Comparison of ENCODE assay signal across 8 cellular contexts in the genomic region with DNA sequence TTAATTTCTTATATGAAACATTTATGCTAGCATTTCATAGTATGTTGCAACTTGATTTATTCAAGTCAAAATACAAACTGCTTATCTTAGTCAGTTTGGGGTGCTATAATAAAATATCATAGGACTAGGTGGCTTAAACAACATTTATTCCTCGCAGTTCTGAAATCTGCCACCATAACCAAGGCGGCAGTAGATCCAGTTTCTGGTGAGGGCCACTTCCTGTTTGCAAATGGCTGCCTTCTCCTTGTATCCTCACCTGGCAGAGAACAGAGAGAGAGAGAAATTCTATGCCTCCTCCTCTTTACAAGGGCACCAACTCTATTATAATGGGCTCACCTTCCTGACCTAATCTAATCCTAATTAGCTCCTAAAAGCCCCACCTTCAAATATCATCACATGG.
DNase-seq lines count a peak whose midpoint lies in the region; ATAC-seq, FAIRE-seq and TF ChIP-seq lines count a peak whose summit lies in the region.

No MANE protein-coding gene starts in this region.

- H3K4me1 Mint-ChIP-seq in CD8-positive, alpha-beta T cell (ENCODE audit: low read depth) = no peaks in the 10 kb centered on the region

- 95 to 100% methylated on average over 2 of the region's 2 CpGs for WGBS in gastroesophageal sphincter (ENCODE audit: low coverage in 1 of 2), 2 donors

- no peak for FAIRE-seq in bronchial epithelial cell (lab: Jason Lieb, UNC)

- CTCF ChIA-PET in CD8-positive, alpha-beta T cell (lab: Charles Lee) = no interaction called here

- H3K9me3 ChIP-seq in CD8-positive, alpha-beta T cell (ENCODE audit: low read length) = no peaks in the 10 kb centered on the region
- H3K9me3 ChIP-seq in gastroesophageal sphincter = no peaks in the 10 kb centered on the region

- no peak for TF ChIP-seq POLR2A in gastroesophageal sphincter (IDR thresholded peaks at IDR 0.05)

- ATAC-seq in CD8-positive, alpha-beta T cell = peak; percentile 54
- ATAC-seq in GM19351 (IDR thresholded peaks at IDR 0.05; ENCODE audit: unreplicated experiment) (peak; percentile 72), gastroesophageal sphincter (no peak)

- no peak for TF ChIP-seq CTCF in CD8-positive, alpha-beta T cell (IDR thresholded peaks at IDR 0.05)
- TF ChIP-seq CTCF in bronchial epithelial cell (IDR thresholded peaks at IDR 0.05; ENCODE audit: insufficient read depth, low read length, severe bottlenecking) (no peak), gastroesophageal sphincter (IDR thresholded peaks at IDR 0.05) (no peak)

- no peak for DNase-seq in CD8-positive, alpha-beta T cell
- DNase-seq in Kasumi-1 (lab: John Stamatoyannopoulos, UW) (peak; percentile 9 to 39), bronchial epithelial cell (ENCODE audit: low read depth) (peak; percentile 15), hippocampal formation (lab: John Stamatoyannopoulos, UW) (no peak), cortex of kidney (lab: John Stamatoyannopoulos, UW) (no peak), GOT3 (lab: John Stamatoyannopoulos, UW) (no peak)

- H3K36me3 Mint-ChIP-seq in CD8-positive, alpha-beta T cell = no peaks in the 10 kb centered on the region

- H3K27me3 Mint-ChIP-seq in CD8-positive, alpha-beta T cell (ENCODE audit: low read depth) = no peaks in the 10 kb centered on the region

- POLR2A ChIA-PET in CD8-positive, alpha-beta T cell (lab: Charles Lee) = no interaction called here

- no peak for TF ChIP-seq EP300 in gastroesophageal sphincter (IDR thresholded peaks at IDR 0.05)

- H3K9me3 Mint-ChIP-seq in CD8-positive, alpha-beta T cell = no peaks in the 10 kb centered on the region

- H3K27ac Mint-ChIP-seq in CD8-positive, alpha-beta T cell = no peak overlapping the region

- intact Hi-C loops in CD8-positive, alpha-beta T cell (cut with DNase I, micrococcal nuclease) = no loop called here

- no peak overlapping the region for H3K27ac ChIP-seq in CD8-positive, alpha-beta T cell (ENCODE audit: low read depth, low read length)
- no peak overlapping the region for H3K27ac ChIP-seq in gastroesophageal sphincter

- no peaks in the 10 kb centered on the region for H3K27me3 ChIP-seq in CD8-positive, alpha-beta T cell (ENCODE audit: insufficient read depth, low read length)
- no peaks in the 10 kb centered on the region for H3K27me3 ChIP-seq in bronchial epithelial cell (ENCODE audit: control insufficient read depth, insufficient read depth, low read length)
- no peaks in the 10 kb centered on the region for H3K27me3 ChIP-seq in gastroesophageal sphincter

- no peak overlapping the region for H3K4me3 Mint-ChIP-seq in CD8-positive, alpha-beta T cell

- H3K4me3 ChIP-seq in CD8-positive, alpha-beta T cell (ENCODE audit: low read depth, low read length) = no peak overlapping the region
- H3K4me3 ChIP-seq in bronchial epithelial cell (ENCODE audit: low read depth, low read length) (no peak overlapping the region), gastroesophageal sphincter (no peak overlapping the region)

- H3K4me1 ChIP-seq in CD8-positive, alpha-beta T cell (ENCODE audit: insufficient read depth, low read length) = no peaks in the 10 kb centered on the region
- H3K4me1 ChIP-seq in gastroesophageal sphincter = peaks cover 0 to 15% (median 0%) of the 10 kb centered on the region in 3 donors

- H3K36me3 ChIP-seq in CD8-positive, alpha-beta T cell (ENCODE audit: insufficient read depth, low read length) = no peaks in the 10 kb centered on the region
- H3K36me3 ChIP-seq in bronchial epithelial cell (ENCODE audit: control insufficient read depth, insufficient read depth, low read length) (no peaks in the 10 kb centered on the region), gastroesophageal sphincter (no peaks in the 10 kb centered on the region)

Comparison
In these comparisons a context has a peak if more than half of its experiments do, and no peak if none do; other contexts are left out.
1. DNase-seq: peak in Kasumi-1 (2 of 2) and bronchial epithelial cell (single experiment); none in CD8-positive, alpha-beta T cell (0 of 7), hippocampal formation (0 of 2), cortex of kidney (single experiment) and GOT3 (single experiment).